14 cellular contexts compared by ENCODE assay signal in genomic region chr3:185371683-185372082, GRCh38. TPM values are rescaled to one million over a fixed set of nuclear protein-coding genes. Genes with fewer than 3 reads are reported as not detected.
DNase-seq lines count a peak whose midpoint lies in the region; TF ChIP-seq lines count a peak whose summit lies in the region.
"Had no signal": no experiment of that assay in that cellular context is flagged by ENCODE, and none has a peak within 500 bp of the region (broad histone marks: within the 10 kb centered on the region; RNA-seq: fewer than 3 reads in every experiment).

No MANE protein-coding gene starts in this region.

- no peak for TF ChIP-seq RAD21 in SK-N-SH (IDR thresholded peaks at IDR 0.05; ENCODE audit: low read length)

- CTCF ChIA-PET in SK-N-SH (lab: Yijun Ruan, JAX) = interaction anchor here (0.8 kb wide), 1 partner anchor 188 kb away, joined by 3 read pairs; no protein-coding TSS in a partner anchor

- 42% methylated on average over 1 of the region's 2 CpGs for WGBS in SK-N-SH (ENCODE audit: low lambda C conversion rate)
- 41 to 100% (median 56%) methylated on average over 1 to 2 of the region's 2 CpGs for WGBS in stomach, 5 donors

- no peaks in the 10 kb centered on the region for H3F3A ChIP-seq in SK-N-SH (replicated peaks; ENCODE audit: insufficient read depth)

- no peaks in the 10 kb centered on the region for H4K20me1 ChIP-seq in SK-N-SH (ENCODE audit: insufficient read depth)

- peaks cover 7% of the 10 kb centered on the region for H3K4me1 Mint-ChIP-seq in HFFc6 (ENCODE audit: low read depth)
- H3K4me1 Mint-ChIP-seq: CD14-positive monocyte had no signal

- H3K27me3 ChIP-seq in BE2C = no peaks in the 10 kb centered on the region
- H3K27me3 ChIP-seq in SK-N-SH (ENCODE audit: insufficient read depth) = no peaks in the 10 kb centered on the region
- H3K27me3 ChIP-seq in stomach = no peaks in the 10 kb centered on the region
- no peaks in the 10 kb centered on the region for H3K27me3 ChIP-seq in dorsolateral prefrontal cortex

- H3K27ac Mint-ChIP-seq in HFFc6 = no peak overlapping the region
- H3K27ac Mint-ChIP-seq: CD14-positive monocyte had no signal

- H3K9me3 ChIP-seq in BE2C = no peaks in the 10 kb centered on the region
- no peaks in the 10 kb centered on the region for H3K9me3 ChIP-seq in SK-N-SH
- no peaks in the 10 kb centered on the region for H3K9me3 ChIP-seq in stomach

- POLR2A ChIA-PET in SK-N-SH (lab: Yijun Ruan, JAX) = interaction anchor here (1.1 kb wide), 1 partner anchor 31 kb away, joined by 3 read pairs; no protein-coding TSS in a partner anchor

- no peak for TF ChIP-seq POLR2A in stomach (IDR thresholded peaks at IDR 0.05)

- H3K79me2 ChIP-seq in SK-N-SH (ENCODE audit: insufficient read depth) = no peaks in the 10 kb centered on the region

- no peaks in the 10 kb centered on the region for H3K9me3 Mint-ChIP-seq in HFFc6

- intact Hi-C loops in stomach (cut with DNase I; ENCODE audit: low total_unique reads) = no loop called here
- intact Hi-C loops in dorsolateral prefrontal cortex (cut with DNase I) = no loop called here

- no peaks in the 10 kb centered on the region for H3K27me3 Mint-ChIP-seq in HFFc6 (ENCODE audit: insufficient read depth)

- H3K36me3 ChIP-seq in BE2C (no peaks in the 10 kb centered on the region), SK-N-SH (replicated peaks in 1 of 2; ENCODE audit: control insufficient read depth in 1 of 2, insufficient read depth in 2 of 2, low read length in 1 of 2) (no peaks in the 10 kb centered on the region), stomach (no peaks in the 10 kb centered on the region)

- peaks cover 16% of the 10 kb centered on the region for H3K4me1 ChIP-seq in BE2C
- H3K4me1 ChIP-seq in SK-N-SH (ENCODE audit: control insufficient read depth in 1 of 2, insufficient read depth in 2 of 2, low read depth in 1 of 2, low read length in 1 of 2) = peaks cover 0 to 10% of the 10 kb centered on the region in 2 experiments; a peak in 2 of 4 replicates
- H3K4me1 ChIP-seq in stomach = peaks cover 0 to 11% (median 7%) of the 10 kb centered on the region in 4 donors

- no peaks in the 10 kb centered on the region for H3K9me2 ChIP-seq in SK-N-SH

- in situ Hi-C loops in G401 (cut with HindIII; ENCODE audit: low sequenced_read_pairs) = no loop called here

- DNase-seq in BE2C = peak; percentile 79
- peak; percentile 9 for DNase-seq in G401 (ENCODE audit: low spot score)
- peak; percentile 61 for DNase-seq in SK-N-SH
- DNase-seq in left kidney (ENCODE audit: low read depth, low spot score) = peak; percentile 28
- no peak for DNase-seq in stomach
- no peak for DNase-seq in dorsolateral prefrontal cortex
- no peak for DNase-seq in HFFc6
- DNase-seq: COR-L47; NCI-H187; NK-92 treated with Interleukin-12 subunit alpha and Interleukin-12 subunit beta, amount 100 ng/mL, for 24 hours; OCI-M1; RPMI8226; SW 1271 had no signal

- no peak overlapping the region for H3K4me3 Mint-ChIP-seq in HFFc6

- peak overlapping the region in 1 of 2 experiments; percentile 74; a peak in 2 of 4 replicates for H3K27ac ChIP-seq in SK-N-SH (ENCODE audit: low read depth in 2 of 2, low read length in 1 of 2)
- H3K27ac ChIP-seq in stomach = no peak overlapping the region
- H3K27ac ChIP-seq in dorsolateral prefrontal cortex = peak overlapping the region in 1 of 59 donors; percentile 22

- H3K36me3 Mint-ChIP-seq in HFFc6 (ENCODE audit: low read depth) = no peaks in the 10 kb centered on the region
- H3K36me3 Mint-ChIP-seq: CD14-positive monocyte had no signal

- no peak overlapping the region for H3K4me2 ChIP-seq in SK-N-SH

- H3K4me3 ChIP-seq in BE2C (ENCODE audit: low read depth, low read length) (no peak overlapping the region), SK-N-SH (ENCODE audit: low read depth in 2 of 2, low read length in 1 of 2) (no peak overlapping the region), stomach (no peak overlapping the region), dorsolateral prefrontal cortex (no peak overlapping the region)

- H3K9ac ChIP-seq in SK-N-SH = no peak overlapping the region

- H2AFZ ChIP-seq in SK-N-SH (ENCODE audit: low read depth) = no peak overlapping the region

- TF ChIP-seq EP300 in SK-N-SH (IDR thresholded peaks at IDR 0.05; ENCODE audit: borderline replicate concordance in 1 of 2, low read depth in 1 of 2, low read length in 1 of 2) (peak in 1 of 2 experiments; percentile 81; a peak in 2 of 4 replicates), stomach (IDR thresholded peaks at IDR 0.05) (no peak)

- TF ChIP-seq CTCF in BE2C (IDR thresholded peaks at IDR 0.05; ENCODE audit: low read depth, low read length) = no peak
- TF ChIP-seq CTCF in SK-N-SH (IDR thresholded peaks at IDR 0.05) = no peak
- TF ChIP-seq CTCF in stomach (IDR thresholded peaks at IDR 0.05) = no peak
- TF ChIP-seq CTCF in dorsolateral prefrontal cortex (IDR thresholded peaks at IDR 0.05 in 54 of 56, conservative IDR thresholded peaks at IDR 0.05 in 2 of 56; ENCODE audit: low read depth in 1 of 56, partially characterized antibody in 56 of 56) = no peak
- no peak for TF ChIP-seq CTCF in HFFc6 (IDR thresholded peaks at IDR 0.05)

TF ChIP-seq in SK-N-SH, 30 proteins besides CTCF, POLR2A, EP300 and RAD21:
- TF ChIP-seq FOSL2 (IDR thresholded peaks at IDR 0.05; ENCODE audit: borderline replicate concordance, low read depth) (no peak), GATA2 (CRISPR knock-in tag; IDR thresholded peaks at IDR 0.05) (peak; percentile 82), FOXJ3 (CRISPR knock-in tag; IDR thresholded peaks at IDR 0.05) (peak; percentile 27; the same call in 1 of the 2 replicates), TCF12 (IDR thresholded peaks at IDR 0.05) (peak; percentile 27; the same call in 1 of the 2 replicates), CHD2 (IDR thresholded peaks at IDR 0.05; ENCODE audit: low read length, partially characterized antibody) (peak; percentile 36), TEAD4 (IDR thresholded peaks at IDR 0.05; ENCODE audit: borderline replicate concordance, insufficient read depth) (peak; percentile 48; the same call in 1 of the 2 replicates), RCOR1 (IDR thresholded peaks at IDR 0.05; ENCODE audit: low read length) (peak; percentile 79), TAF1 (IDR thresholded peaks at IDR 0.05; ENCODE audit: borderline replicate concordance, low read depth, low read length) (no peak)
- TF ChIP-seq, protein P1, sequence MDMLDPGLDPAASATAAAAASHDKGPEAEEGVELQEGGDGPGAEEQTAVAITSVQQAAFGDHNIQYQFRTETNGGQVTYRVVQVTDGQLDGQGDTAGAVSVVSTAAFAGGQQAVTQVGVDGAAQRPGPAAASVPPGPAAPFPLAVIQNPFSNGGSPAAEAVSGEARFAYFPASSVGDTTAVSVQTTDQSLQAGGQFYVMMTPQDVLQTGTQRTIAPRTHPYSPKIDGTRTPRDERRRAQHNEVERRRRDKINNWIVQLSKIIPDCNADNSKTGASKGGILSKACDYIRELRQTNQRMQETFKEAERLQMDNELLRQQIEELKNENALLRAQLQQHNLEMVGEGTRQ (IDR thresholded peaks at IDR 0.05; ENCODE audit: borderline replicate concordance, low read depth, low read length) = no peak
- TF ChIP-seq, protein P2, sequence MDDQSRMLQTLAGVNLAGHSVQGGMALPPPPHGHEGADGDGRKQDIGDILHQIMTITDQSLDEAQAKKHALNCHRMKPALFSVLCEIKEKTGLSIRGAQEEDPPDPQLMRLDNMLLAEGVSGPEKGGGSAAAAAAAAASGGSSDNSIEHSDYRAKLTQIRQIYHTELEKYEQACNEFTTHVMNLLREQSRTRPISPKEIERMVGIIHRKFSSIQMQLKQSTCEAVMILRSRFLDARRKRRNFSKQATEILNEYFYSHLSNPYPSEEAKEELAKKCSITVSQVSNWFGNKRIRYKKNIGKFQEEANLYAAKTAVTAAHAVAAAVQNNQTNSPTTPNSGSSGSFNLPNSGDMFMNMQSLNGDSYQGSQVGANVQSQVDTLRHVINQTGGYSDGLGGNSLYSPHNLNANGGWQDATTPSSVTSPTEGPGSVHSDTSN (IDR thresholded peaks at IDR 0.05) = no peak
- TF ChIP-seq, protein P3, sequence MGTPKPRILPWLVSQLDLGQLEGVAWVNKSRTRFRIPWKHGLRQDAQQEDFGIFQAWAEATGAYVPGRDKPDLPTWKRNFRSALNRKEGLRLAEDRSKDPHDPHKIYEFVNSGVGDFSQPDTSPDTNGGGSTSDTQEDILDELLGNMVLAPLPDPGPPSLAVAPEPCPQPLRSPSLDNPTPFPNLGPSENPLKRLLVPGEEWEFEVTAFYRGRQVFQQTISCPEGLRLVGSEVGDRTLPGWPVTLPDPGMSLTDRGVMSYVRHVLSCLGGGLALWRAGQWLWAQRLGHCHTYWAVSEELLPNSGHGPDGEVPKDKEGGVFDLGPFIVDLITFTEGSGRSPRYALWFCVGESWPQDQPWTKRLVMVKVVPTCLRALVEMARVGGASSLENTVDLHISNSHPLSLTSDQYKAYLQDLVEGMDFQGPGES (IDR thresholded peaks at IDR 0.05; ENCODE audit: low read depth, low read length) = no peak

RNA-seq across cellular contexts. Expression of gene MAP3K13, which starts 8.7 kb away (rescaled TPM):
- 10.3 TPM for polyA plus RNA-seq in BE2C (2012; ENCODE audit: insufficient read depth, insufficient read length, low read depth)
- 2.0 and 4.4 TPM in 2 replicates for total RNA-seq in G401 (2014; rRNA removed; shearing (Covaris generic))
- polyA plus RNA-seq in SK-N-SH (2012; rRNA removed) (9.1 and 12.0 TPM in 2 replicates), stomach (10 to 100 TPM; 22.8 to 43.5 (median 33.3) TPM)
- 15.3 and 18.1 TPM in 2 replicates for polyA plus RNA-seq in SK-N-SH (2012; cell fraction: cytosol; rRNA removed)
- polyA plus RNA-seq in SK-N-SH (2012; cell fraction: nucleus; rRNA removed) = 3.6 and 5.0 TPM in 2 replicates
- total RNA-seq in stomach (100 to 1,000 TPM in 1 of 5 donors, 10 to 100 TPM in 4; 11.7 to 315 (median 28.7) TPM), dorsolateral prefrontal cortex (10 to 100 TPM; 30.8 to 75.4 (median 54.1) TPM)
- 10 to 100 TPM; 20.9 to 28.4 (median 25.1) TPM for total RNA-seq in HFFc6 (2021; fragmentation: NEBNext Ultra II Directional; extraction: Animal tissue kit (Norgen Biotek cat#: 25700))

Comparison
In these comparisons a context has a peak if more than half of its experiments do, and no peak if none do; other contexts are left out.
1. DNase-seq: peak in BE2C (single experiment), G401 (single experiment), SK-N-SH (single experiment) and left kidney (single experiment); none in stomach (single experiment), dorsolateral prefrontal cortex (0 of 10) and HFFc6 (single experiment).